9 cellular contexts compared by ENCODE assay signal in genomic region chr3:106068795-106069194, GRCh38.
A peak's percentile ranks its signal among the peaks of the same experiment; 100 is the strongest.
DNase-seq lines count a peak whose midpoint lies in the region; ATAC-seq and FAIRE-seq lines count a peak whose summit lies in the region.
"Had no signal": no experiment of that assay in that cellular context is flagged by ENCODE, and none has a peak within 500 bp of the region (broad histone marks: within the 10 kb centered on the region; RNA-seq: fewer than 3 reads in every experiment).

No MANE protein-coding gene starts in this region.

- peaks cover 21 to 28% of the 10 kb centered on the region in 2 donors for H3K4me1 Mint-ChIP-seq in immature natural killer cell

- H3K4me3 Mint-ChIP-seq in immature natural killer cell: peak overlapping the region; percentile 26 to 62 (median 54)

- ATAC-seq in GM18511 (IDR thresholded peaks at IDR 0.05; ENCODE audit: unreplicated experiment): peak; percentile 91
- peak; percentile 71 for ATAC-seq in GM21619 (IDR thresholded peaks at IDR 0.05; ENCODE audit: unreplicated experiment)
- ATAC-seq in esophagus mucosa: no peak

- peak overlapping the region; percentile 83 to 90 (median 88) for H3K27ac Mint-ChIP-seq in immature natural killer cell

- peaks cover 0 to under 1% (median 0%) of the 10 kb centered on the region in 6 donors for H3K9me3 Mint-ChIP-seq in immature natural killer cell

- H3K36me3 Mint-ChIP-seq in immature natural killer cell: peaks cover 0 to 5% (median 1%) of the 10 kb centered on the region in 3 donors

- peaks cover 0 to 1% (median 0%) of the 10 kb centered on the region in 3 donors for H3K27me3 Mint-ChIP-seq in immature natural killer cell (ENCODE audit: low read depth in 3 of 3)

- DNase-seq in OCI-M1 (lab: John Stamatoyannopoulos, UW): peak; percentile 39
- DNase-seq in immature natural killer cell: peak; percentile 67 to 77 (median 73)
- no peak for DNase-seq in iPS-NIHi7 (ENCODE audit: extremely low spot score)
- DNase-seq in HTR-8/SVneo (ENCODE audit: insufficient read length, low spot score): no peak
- DNase-seq in KG1 (lab: John Stamatoyannopoulos, UW): no peak
- DNase-seq: activated naive CD4-positive, alpha-beta T cell treated with Interleukin-2 at 50 U/mL for 16 hours had no signal

- no peak for FAIRE-seq in HTR-8/SVneo (lab: Jason Lieb, UNC)

Comparison
In these comparisons a context has a peak if more than half of its experiments do, and no peak if none do; other contexts are left out.
1. DNase-seq: peak in OCI-M1 (single experiment) and immature natural killer cell (3 of 3); none in iPS-NIHi7 (single experiment), HTR-8/SVneo (single experiment) and KG1 (single experiment).